ENCODE assay signal across 8 cellular contexts in genomic region chr1:6601865-6602668, GRCh38. TPM values are rescaled to one million over a fixed set of nuclear protein-coding genes. Genes with fewer than 3 reads are reported as not detected.
DNase-seq lines count a peak whose midpoint lies in the region; ATAC-seq and TF ChIP-seq lines count a peak whose summit lies in the region.

No MANE protein-coding gene starts in this region.

- no peaks in the 10 kb centered on the region for H3K27me3 ChIP-seq in left ventricle myocardium inferior (ENCODE audit: low read depth)
- H3K27me3 ChIP-seq in prostate gland (replicated peaks; ENCODE audit: insufficient read depth) = no peaks in the 10 kb centered on the region

- peak; percentile 17 for ATAC-seq in activated naive CD8-positive, alpha-beta T cell treated with anti-CD3 and anti-CD28 coated beads, Interleukin-2, amount 50 U/mL, for 24 hours

- H3K4me3 ChIP-seq in HEK293 (ENCODE audit: low read depth, low read length) (peak overlapping the region; percentile 58), left ventricle myocardium inferior (peak overlapping the region; percentile 97), prostate gland (peak overlapping the region; percentile 80 to 86)

- POLR2A ChIA-PET in HEK293 (lab: Yijun Ruan, JAX) = interaction anchor here (0.6 to 3.5 kb wide), 15 partner anchors 8 to 187 kb away, joined by 3 to 25 read pairs (median 4); partner anchors contain the start of genes NOL9, PHF13, TAS1R1 and THAP3

- no peaks in the 10 kb centered on the region for H3K27me3 Mint-ChIP-seq in activated naive CD8-positive, alpha-beta T cell treated with anti-CD3 and anti-CD28 coated beads, Interleukin-2, amount 50 U/mL, for 24 hours

- TF ChIP-seq CTCF in HEK293 (tag by site-specific recombination; IDR thresholded peaks at IDR 0.05) = peak; percentile 24; the same call in 1 of the 2 replicates
- no peak for TF ChIP-seq CTCF in left ventricle myocardium inferior (IDR thresholded peaks at IDR 0.05; ENCODE audit: borderline replicate concordance)
- TF ChIP-seq CTCF in prostate gland (IDR thresholded peaks at IDR 0.05) = peak in 2 of 4 experiments; percentile 7 to 11

- CTCF ChIA-PET in HEK293 (lab: Yijun Ruan, JAX) = interaction anchor here (1.4 to 1.6 kb wide), 2 partner anchors 45 to 47 kb away, joined by 3 to 4 read pairs; partner anchors contain the start of gene TAS1R1

- H3K4me3 Mint-ChIP-seq in activated naive CD8-positive, alpha-beta T cell treated with anti-CD3 and anti-CD28 coated beads, Interleukin-2, amount 50 U/mL, for 24 hours = peak overlapping the region; percentile 98

- intact Hi-C loops in left ventricle myocardium inferior (cut with micrococcal nuclease) = no loop called here
- intact Hi-C loops in prostate gland (cut with DNase I) = loop anchor here (5.0 kb wide), 1 partner anchor 245 kb away; no protein-coding TSS in a partner anchor

- H3K27ac ChIP-seq in HEK293 (ENCODE audit: extremely low read depth, low read depth, low read length) = peak overlapping the region; percentile 82; the same call in 1 of the 2 replicates
- peak overlapping the region; percentile 100 for H3K27ac ChIP-seq in left ventricle myocardium inferior (replicated peaks)
- H3K27ac ChIP-seq in prostate gland = peak overlapping the region; percentile 97 to 99

- no peaks in the 10 kb centered on the region for H3K4me1 ChIP-seq in HEK293 (ENCODE audit: control insufficient read depth, insufficient read depth, low read length)
- H3K4me1 ChIP-seq in left ventricle myocardium inferior = peaks cover 90% of the 10 kb centered on the region
- H3K4me1 ChIP-seq in prostate gland (replicated peaks) = peaks cover 26% of the 10 kb centered on the region

- H3K36me3 ChIP-seq in HEK293 (ENCODE audit: control insufficient read depth in 2 of 2, insufficient read depth in 1 of 2, low read length in 2 of 2) (peaks cover 0 to 32% of the 10 kb centered on the region in 2 experiments; a peak in 1 of 3 replicates), left ventricle myocardium inferior (peaks cover 32% of the 10 kb centered on the region), prostate gland (peaks cover 6 to 12% of the 10 kb centered on the region in 2 donors)

- peak overlapping the region; percentile 97 for H3K27ac Mint-ChIP-seq in activated naive CD8-positive, alpha-beta T cell treated with anti-CD3 and anti-CD28 coated beads, Interleukin-2, amount 50 U/mL, for 24 hours

- H3K9me3 Mint-ChIP-seq in activated naive CD8-positive, alpha-beta T cell treated with anti-CD3 and anti-CD28 coated beads, Interleukin-2, amount 50 U/mL, for 24 hours = no peaks in the 10 kb centered on the region

- peaks cover 38% of the 10 kb centered on the region for H3K36me3 Mint-ChIP-seq in activated naive CD8-positive, alpha-beta T cell treated with anti-CD3 and anti-CD28 coated beads, Interleukin-2, amount 50 U/mL, for 24 hours (ENCODE audit: low read depth)

- H3K4me1 Mint-ChIP-seq in activated naive CD8-positive, alpha-beta T cell treated with anti-CD3 and anti-CD28 coated beads, Interleukin-2, amount 50 U/mL, for 24 hours = peaks cover 49% of the 10 kb centered on the region

- DNase-seq in NCI-H2081 (lab: John Stamatoyannopoulos, UW) (peak; percentile 20 to 74), NCI-H2081 treated with DMSO at 0.1 percent for 48 hours (lab: John Stamatoyannopoulos, UW) (no peak), NCI-H146 treated with DMSO at 0.1 percent for 48 hours (lab: John Stamatoyannopoulos, UW; ENCODE audit: unreplicated experiment) (peak; percentile 10), left ventricle myocardium inferior (peak; percentile 51), prostate gland (ENCODE audit: low spot score) (no peak), COLO829 (ENCODE audit: low spot score) (no peak)
- DNase-seq in activated naive CD8-positive, alpha-beta T cell treated with anti-CD3 and anti-CD28 coated beads, Interleukin-2, amount 50 U/mL, for 24 hours = peak; percentile 33

- WGBS in prostate gland = under 1% methylated on average over 51 of the region's 108 CpGs

- H3K9me3 ChIP-seq in HEK293 (ENCODE audit: control insufficient read depth, insufficient read depth, low read depth, low read length) = no peaks in the 10 kb centered on the region
- no peaks in the 10 kb centered on the region for H3K9me3 ChIP-seq in left ventricle myocardium inferior (replicated peaks)
- no peaks in the 10 kb centered on the region for H3K9me3 ChIP-seq in prostate gland

- no peak for TF ChIP-seq POLR2A in prostate gland (IDR thresholded peaks at IDR 0.05)

TF ChIP-seq in HEK293, 187 proteins besides CTCF, POLR2A, EP300 and RAD21 (continues in another document):
- TF ChIP-seq ZNF544 (tag by site-specific recombination; IDR thresholded peaks at IDR 0.05) (no peak), ZNF426 (tag by site-specific recombination; IDR thresholded peaks at IDR 0.05) (no peak), GLIS2 (tag by site-specific recombination; IDR thresholded peaks at IDR 0.05) (no peak), ZNF558 (tag by site-specific recombination; IDR thresholded peaks at IDR 0.05) (no peak), KLF16 (tag by site-specific recombination; IDR thresholded peaks at IDR 0.05) (0 out of 2 replicates have a peak, but pooled peaks have one; percentile 19), ZNF624 (tag by site-specific recombination; IDR thresholded peaks at IDR 0.05) (no peak), ZNF692 (tag by site-specific recombination; IDR thresholded peaks at IDR 0.05) (peak; percentile 28; the same call in 1 of the 2 replicates), ZBTB26 (tag by site-specific recombination; optimal IDR thresholded peaks at IDR 0.05) (peak; percentile 97), ZNF623 (tag by site-specific recombination; IDR thresholded peaks at IDR 0.05) (no peak), ZNF10 (tag by site-specific recombination; IDR thresholded peaks at IDR 0.05) (peak; percentile 60; the same call in 1 of the 2 replicates), ZNF223 (tag by site-specific recombination; IDR thresholded peaks at IDR 0.05) (no peak), ZNF837 (tag by site-specific recombination; IDR thresholded peaks at IDR 0.05) (no peak), ZFHX2 (tag by site-specific recombination; conservative IDR thresholded peaks at IDR 0.05) (peak; percentile 69), YY2 (tag by site-specific recombination; IDR thresholded peaks at IDR 0.05) (peak; percentile 49; the same call in 1 of the 2 replicates), ZNF626 (tag by site-specific recombination; IDR thresholded peaks at IDR 0.05) (no peak), ZNF660 (tag by site-specific recombination; IDR thresholded peaks at IDR 0.05) (0 out of 2 replicates have a peak, but pooled peaks have one; percentile 17), ZNF292 (tag by site-specific recombination; IDR thresholded peaks at IDR 0.05; ENCODE audit: borderline replicate concordance, low read depth) (no peak), ZNF792 (tag by site-specific recombination; IDR thresholded peaks at IDR 0.05) (peak; percentile 43; the same call in 1 of the 2 replicates), ZNF391 (tag by site-specific recombination; IDR thresholded peaks at IDR 0.05; ENCODE audit: borderline replicate concordance, low read depth) (peak; percentile 83; the same call in 1 of the 2 replicates), ZNF843 (tag by site-specific recombination; IDR thresholded peaks at IDR 0.05) (no peak), ZNF121 (tag by site-specific recombination; IDR thresholded peaks at IDR 0.05) (0 out of 2 replicates have a peak, but pooled peaks have one; percentile 80), GLIS1 (tag by site-specific recombination; IDR thresholded peaks at IDR 0.05) (no peak), ZBTB21 (tag by site-specific recombination; IDR thresholded peaks at IDR 0.05) (no peak), ZBTB7A (tag by site-specific recombination; IDR thresholded peaks at IDR 0.05; ENCODE audit: low read depth) (peak; percentile 14; the same call in 1 of the 2 replicates)

RNA-seq across cellular contexts. Expression of gene KLHL21, which starts 0.6 kb away (rescaled TPM):
- 83.7 TPM for total RNA-seq in left ventricle myocardium inferior
- total RNA-seq in prostate gland = 100 to 1,000 TPM in 1 of 2 donors, 10 to 100 TPM in 1; 67.1 to 111 TPM

RNA-seq across cellular contexts. Expression of gene PHF13, which starts 11.5 kb away (rescaled TPM):
- total RNA-seq in left ventricle myocardium inferior (6.8 TPM), prostate gland (10 to 100 TPM; 13.8 to 79.2 TPM)

RNA-seq across cellular contexts. Expression of gene ZBTB48, which starts 22.3 kb away (rescaled TPM):
- 12.9 TPM for total RNA-seq in left ventricle myocardium inferior
- total RNA-seq in prostate gland = 10 to 100 TPM; 41.3 to 51.0 TPM

RNA-seq across cellular contexts. Expression of gene THAP3, which starts 22.6 kb away (rescaled TPM):
- total RNA-seq in left ventricle myocardium inferior (14.9 TPM), prostate gland (10 to 100 TPM; 37.6 to 42.1 TPM)

RNA-seq across cellular contexts. Expression of gene TAS1R1, which starts 47.0 kb away (rescaled TPM):
- total RNA-seq in left ventricle myocardium inferior = not detected
- 1 to 10 TPM in 1 of 2 donors, not detected in 1; 1.5 TPM for total RNA-seq in prostate gland

Comparison
In these comparisons a context has a peak if more than half of its experiments do, and no peak if none do; other contexts are left out.
1. DNase-seq: peak in NCI-H2081 (2 of 2), NCI-H146 treated with DMSO at 0.1 percent for 48 hours (single experiment), activated naive CD8-positive, alpha-beta T cell treated with anti-CD3 and anti-CD28 coated beads, Interleukin-2, amount 50 U/mL, for 24 hours (single experiment) and left ventricle myocardium inferior (single experiment); none in NCI-H2081 treated with DMSO at 0.1 percent for 48 hours (single experiment), prostate gland (single experiment) and COLO829 (single experiment).
2. Peak in every context shown above with its lines, with median percentiles within 50 percentile points of each other: H3K27ac ChIP-seq and H3K4me3 ChIP-seq.